Comparison of ENCODE assay signal across 1 cellular context in genomic region chr14:102371361-102371760, GRCh38.
TF ChIP-seq lines count a peak whose summit lies in the region.

No MANE protein-coding gene starts in this region.

TF ChIP-seq in IMR-90, 13 proteins besides CTCF, POLR2A, EP300 and RAD21 (continued from another document):
- TF ChIP-seq MXI1 (IDR thresholded peaks at IDR 0.05; ENCODE audit: borderline replicate concordance, low read depth, low read length), result no peak
